Comparison of ENCODE assay signal across 29 cellular contexts in genomic region chr3:193269343-193269742, GRCh38. TPM values are rescaled to one million over a fixed set of nuclear protein-coding genes. Genes with fewer than 3 reads are reported as not detected.
"Had no signal": no experiment of that assay in that cellular context is flagged by ENCODE, and none has a peak within 500 bp of the region (broad histone marks: within the 10 kb centered on the region; RNA-seq: fewer than 3 reads in every experiment).

No MANE protein-coding gene starts in this region.

- H3K36me3 ChIP-seq: breast epithelium, Peyer's patch, SJSA1, WERI-Rb-1 had no signal

- H3K4me3 Mint-ChIP-seq: activated CD4-positive, alpha-beta T cell treated with anti-CD3 and anti-CD28 coated beads for 36 hours; activated CD8-positive, alpha-beta T cell treated with anti-CD3 and anti-CD28 coated beads, Interleukin-2, amount 10 ng/mL, durations not matched to agents 7 days and 5 days; activated naive CD4-positive, alpha-beta T cell treated with anti-CD3 and anti-CD28 coated beads, Interleukin-2, amount 50 U/mL, for 24 hours; IgD-negative memory B cell; T-cell had no signal

- H3K36me3 Mint-ChIP-seq: activated naive CD4-positive, alpha-beta T cell treated with anti-CD3 and anti-CD28 coated beads, Interleukin-2, amount 50 U/mL, for 24 hours; IgD-negative memory B cell; T-cell had no signal

- DNase-seq: activated CD4-positive, alpha-beta T cell treated with anti-CD3 and anti-CD28 coated beads for 36 hours; activated CD4-positive, alpha-beta T cell treated with anti-CD3 and anti-CD28 coated beads, Interleukin-2, amount 50 U/mL, for 1 hour; activated CD8-positive, alpha-beta memory T cell treated with anti-CD3 and anti-CD28 coated beads, Interleukin-2, amount 50 U/mL, for 48 hours; activated CD8-positive, alpha-beta T cell treated with anti-CD3 and anti-CD28 coated beads, Interleukin-2, amount 10 ng/mL, durations not matched to agents 7 days and 5 days; activated naive CD4-positive, alpha-beta T cell; activated T-cell treated with anti-CD3 and anti-CD28 coated beads, Interleukin-2, amount 50 U/mL, for 1 hour; aorta; caudate nucleus; KG1; NCI-H1092; NCI-H1930; NCI-H2107; NCI-H2227 treated with DMSO at 0.1 percent for 48 hours; NCI-H446 treated with DMSO at 0.1 percent for 48 hours; NCI-H524 treated with DMSO at 0.1 percent for 48 hours; NCI-H82; Peyer's patch; Right ventricle myocardium superior; T-cell; T-helper 2 cell; T1000; WERI-Rb-1 had no signal

- H3K27me3 ChIP-seq: breast epithelium, Peyer's patch, SJSA1 had no signal

- H3K27ac ChIP-seq: breast epithelium, Peyer's patch, RWPE1, SJSA1, WERI-Rb-1 had no signal

- H3K4me1 Mint-ChIP-seq: activated CD4-positive, alpha-beta T cell treated with anti-CD3 and anti-CD28 coated beads for 36 hours; activated naive CD4-positive, alpha-beta T cell treated with anti-CD3 and anti-CD28 coated beads, Interleukin-2, amount 50 U/mL, for 24 hours; T-cell had no signal

- H3K9me3 ChIP-seq: breast epithelium, Peyer's patch, SJSA1 had no signal

- H3K27me3 Mint-ChIP-seq: activated naive CD4-positive, alpha-beta T cell treated with anti-CD3 and anti-CD28 coated beads, Interleukin-2, amount 50 U/mL, for 24 hours had no signal

- ATAC-seq: activated CD4-positive, alpha-beta T cell treated with anti-CD3 and anti-CD28 coated beads for 36 hours; activated CD8-positive, alpha-beta T cell treated with anti-CD3 and anti-CD28 coated beads, Interleukin-2, amount 10 ng/mL, durations not matched to agents 7 days and 5 days; SK-N-SH treated with all-trans-retinoic acid at 6 μM for 48 hours; T-cell had no signal

- H3K9me3 Mint-ChIP-seq: activated naive CD4-positive, alpha-beta T cell treated with anti-CD3 and anti-CD28 coated beads, Interleukin-2, amount 50 U/mL, for 24 hours; T-cell had no signal

- H3K4me3 ChIP-seq: breast epithelium, Peyer's patch, SJSA1 had no signal

- H3K4me1 ChIP-seq: breast epithelium, Peyer's patch, SJSA1 had no signal

- H3K27ac Mint-ChIP-seq: activated CD4-positive, alpha-beta T cell treated with anti-CD3 and anti-CD28 coated beads for 36 hours; activated CD8-positive, alpha-beta T cell treated with anti-CD3 and anti-CD28 coated beads, Interleukin-2, amount 10 ng/mL, durations not matched to agents 7 days and 5 days; activated naive CD4-positive, alpha-beta T cell treated with anti-CD3 and anti-CD28 coated beads, Interleukin-2, amount 50 U/mL, for 24 hours; IgD-negative memory B cell; T-cell had no signal

RNA-seq across cellular contexts. Expression of gene PLAAT1, which starts 28.3 kb away (rescaled TPM):
- total RNA-seq: activated CD8-positive, alpha-beta T cell treated with anti-CD3 and anti-CD28 coated beads, Interleukin-2, amount 10 ng/mL, durations not matched to agents 7 days and 5 days; LHCN-M2; Peyer's patch; T-cell had no signal
